ENCODE assay signal across 28 cellular contexts in the genomic region with DNA sequence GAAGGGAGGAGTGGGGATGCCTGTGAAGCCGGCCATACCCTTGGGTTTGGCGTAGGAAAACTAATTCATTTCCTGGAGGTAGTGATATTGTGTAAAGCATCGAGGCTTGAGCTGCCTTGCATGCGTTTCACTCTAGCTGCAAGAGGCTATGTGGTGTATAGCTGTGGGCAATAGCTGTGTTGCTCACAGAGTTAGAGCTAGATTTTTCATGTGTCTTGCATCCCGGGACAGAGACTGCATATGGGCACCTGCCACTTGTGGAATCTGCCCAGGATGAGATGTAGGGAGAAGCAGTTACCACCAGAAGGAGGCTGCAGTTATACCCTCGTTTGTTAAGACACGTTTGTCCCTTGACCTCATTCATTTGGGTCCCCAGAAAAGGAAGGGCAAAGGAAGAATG.
A peak's percentile ranks its signal among the peaks of the same experiment; 100 is the strongest.
DNase-seq lines count a peak whose midpoint lies in the region; ATAC-seq, FAIRE-seq and TF ChIP-seq lines count a peak whose summit lies in the region.
"Had no signal": no experiment of that assay in that cellular context is flagged by ENCODE, and none has a peak within 500 bp of the region (broad histone marks: within the 10 kb centered on the region; RNA-seq: fewer than 3 reads in every experiment).

No MANE protein-coding gene starts in this region.

- H3K4me1 ChIP-seq in DND-41 (ENCODE audit: insufficient read depth, low read length) = no peaks in the 10 kb centered on the region

- H3K9me3 ChIP-seq in DND-41 (ENCODE audit: insufficient read depth, low read length, severe bottlenecking) (no peaks in the 10 kb centered on the region), T-helper 17 cell (ENCODE audit: control insufficient read depth, low read length, poor library complexity, severe bottlenecking) (no peaks in the 10 kb centered on the region)

- DNase-seq in activated naive CD4-positive, alpha-beta T cell treated with Interleukin-2 at 50 U/mL for 16 hours = no peak
- DNase-seq in DND-41 (no peak), T-helper 17 cell (no peak), urothelium cell line (ENCODE audit: low spot score) (no peak), RWPE1 (ENCODE audit: low spot score) (no peak)
- no peak for DNase-seq in stimulated activated CD4-positive, alpha-beta T cell treated with anti-CD3 and anti-CD28 coated beads, Interleukin-12 subunit alpha, Interleukin-12 subunit beta, amount 100 ng/mL, for 4 hours
- DNase-seq: CD4-positive, alpha-beta T cell; COR-L47; EL; GDM1; H9; HFFc6; Kasumi-1; NCI-H1092 treated with DMSO at 0.1 percent for 48 hours; NCI-H146; NCI-H1930; NCI-H2107; NCI-H446; NCI-H524 treated with DMSO at 0.1 percent for 48 hours; NCI-H774; PC-9; RPMI8226; SHP77 treated with DMSO at 0.1 percent for 48 hours had no signal

- peak overlapping the region; percentile 26 for H3K27ac Mint-ChIP-seq in activated naive CD4-positive, alpha-beta T cell treated with anti-CD3 and anti-CD28 coated beads, Interleukin-2, amount 50 U/mL, for 24 hours
- peak overlapping the region; percentile 79 for H3K27ac Mint-ChIP-seq in T-helper 17 cell
- H3K27ac Mint-ChIP-seq: CD4-positive, alpha-beta T cell; GM23338 had no signal

- H3K4me1 Mint-ChIP-seq in activated naive CD4-positive, alpha-beta T cell treated with anti-CD3 and anti-CD28 coated beads, Interleukin-2, amount 50 U/mL, for 24 hours = no peaks in the 10 kb centered on the region
- H3K4me1 Mint-ChIP-seq in T-helper 17 cell = peaks cover 8% of the 10 kb centered on the region

- 0 out of 3 replicates have a peak, but pooled peaks have one; percentile 3 for ATAC-seq in DND-41 (ENCODE audit: insufficient read depth, low read depth)
- no peak for ATAC-seq in T-helper 17 cell
- ATAC-seq: GM12878, GM23338 had no signal

- no peaks in the 10 kb centered on the region for H3K79me2 ChIP-seq in DND-41 (ENCODE audit: insufficient read depth, low read length)

- FAIRE-seq in urothelium cell line (lab: Jason Lieb, UNC) = peak; percentile 55
- FAIRE-seq: GM12878 had no signal

- no peak overlapping the region for H2AFZ ChIP-seq in DND-41 (ENCODE audit: low read depth, low read length)
- H2AFZ ChIP-seq: GM23338, PC-9 had no signal

- H4K20me1 ChIP-seq in DND-41 (ENCODE audit: insufficient read depth, low read length) = no peaks in the 10 kb centered on the region

- H3K27me3 Mint-ChIP-seq in activated naive CD4-positive, alpha-beta T cell treated with anti-CD3 and anti-CD28 coated beads, Interleukin-2, amount 50 U/mL, for 24 hours = no peaks in the 10 kb centered on the region
- no peaks in the 10 kb centered on the region for H3K27me3 Mint-ChIP-seq in T-helper 17 cell
- H3K27me3 Mint-ChIP-seq: CD4-positive, alpha-beta T cell had no signal

- no peaks in the 10 kb centered on the region for H3K27me3 ChIP-seq in DND-41 (ENCODE audit: insufficient read depth, low read length, poor library complexity)

- no peak overlapping the region for H3K4me3 Mint-ChIP-seq in activated naive CD4-positive, alpha-beta T cell treated with anti-CD3 and anti-CD28 coated beads, Interleukin-2, amount 50 U/mL, for 24 hours
- H3K4me3 Mint-ChIP-seq in T-helper 17 cell = no peak overlapping the region
- H3K4me3 Mint-ChIP-seq: CD4-positive, alpha-beta T cell; GM23338; H9; HFFc6 had no signal

- POLR2A ChIA-PET in RWPE1 (lab: Yijun Ruan, JAX; ENCODE audit: low non-redundant PET) = no interaction called here

- H3K27ac ChIP-seq in DND-41 (ENCODE audit: low read length) (no peak overlapping the region), RWPE1 (no peak overlapping the region)
- H3K27ac ChIP-seq: 22Rv1, PC-9, SK-N-MC had no signal

- no peak overlapping the region for H3K4me3 ChIP-seq in DND-41 (ENCODE audit: low read depth in 1 of 2, low read length in 2 of 2)
- H3K4me3 ChIP-seq: GM12878, GM23338, PC-9, SK-N-MC had no signal

- H3K9ac ChIP-seq in DND-41 (ENCODE audit: low read depth, low read length) = no peak overlapping the region

- H3K36me3 Mint-ChIP-seq in activated naive CD4-positive, alpha-beta T cell treated with anti-CD3 and anti-CD28 coated beads, Interleukin-2, amount 50 U/mL, for 24 hours = peaks cover 22% of the 10 kb centered on the region
- H3K36me3 Mint-ChIP-seq in T-helper 17 cell (ENCODE audit: low read depth) = peaks cover 11% of the 10 kb centered on the region

- no peak overlapping the region for H3K4me2 ChIP-seq in DND-41 (ENCODE audit: insufficient read depth, low read length)
- H3K4me2 ChIP-seq: GM23338, PC-9 had no signal

- CTCF ChIA-PET in RWPE1 (lab: Yijun Ruan, JAX) = no interaction called here

- H3K36me3 ChIP-seq in DND-41 (ENCODE audit: insufficient read depth, low read length) = peaks cover 38% of the 10 kb centered on the region

- TF ChIP-seq CTCF in DND-41 (IDR thresholded peaks at IDR 0.05; ENCODE audit: borderline replicate concordance, extremely low read depth, low read length, poor library complexity, severe bottlenecking) = no peak
- TF ChIP-seq CTCF in RWPE1 (conservative IDR thresholded peaks at IDR 0.05; ENCODE audit: low read depth) = no peak

- H3K9me3 Mint-ChIP-seq in activated naive CD4-positive, alpha-beta T cell treated with anti-CD3 and anti-CD28 coated beads, Interleukin-2, amount 50 U/mL, for 24 hours = no peaks in the 10 kb centered on the region
- H3K9me3 Mint-ChIP-seq: CD4-positive, alpha-beta T cell; GM23338; H9; HFFc6 had no signal
